Comparison of ENCODE assay signal across 16 cellular contexts in the genomic region with DNA sequence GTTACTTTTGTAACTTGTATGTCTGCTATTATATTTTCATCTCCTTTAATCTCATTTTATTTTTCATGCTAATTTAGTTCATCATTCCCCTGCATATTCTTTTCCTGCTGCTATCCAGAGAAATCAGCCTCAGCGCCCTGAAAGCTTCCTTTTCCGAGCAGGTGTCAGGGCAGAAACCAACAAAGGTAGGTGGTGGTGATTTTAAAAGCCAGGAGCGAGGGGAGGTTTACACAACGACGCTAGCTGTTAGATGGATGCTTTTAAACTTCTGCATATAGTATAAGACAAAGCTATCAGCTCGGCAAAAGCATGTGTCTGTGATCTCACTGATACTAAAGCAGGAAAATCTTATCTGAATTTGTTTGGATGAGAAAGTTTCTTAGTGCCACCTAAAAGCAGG.
DNase-seq lines count a peak whose midpoint lies in the region; ATAC-seq, FAIRE-seq and TF ChIP-seq lines count a peak whose summit lies in the region.
"Had no signal": no experiment of that assay in that cellular context is flagged by ENCODE, and none has a peak within 500 bp of the region (broad histone marks: within the 10 kb centered on the region; RNA-seq: fewer than 3 reads in every experiment).

No MANE protein-coding gene starts in this region.

- POLR2A ChIA-PET in WTC11 (lab: Charles Lee) = no interaction called here

- H3K4ac ChIP-seq in mesendoderm (ENCODE audit: low read depth, low read length) = no peak overlapping the region

- TF ChIP-seq CTCF in WTC11 (IDR thresholded peaks at IDR 0.05) = no peak
- no peak for TF ChIP-seq CTCF in D721Med (IDR thresholded peaks at IDR 0.05; ENCODE audit: insufficient read depth, missing control alignments)

- FAIRE-seq in D721Med (lab: Jason Lieb, UNC) = no peak
- FAIRE-seq: GM12891, GM18507 had no signal

- H2BK15ac ChIP-seq in mesendoderm (replicated peaks; ENCODE audit: low read depth) = no peak overlapping the region

- H3K56ac ChIP-seq in mesendoderm (ENCODE audit: low read length) = no peak overlapping the region

- peaks cover 26% of the 10 kb centered on the region for H3K36me3 Mint-ChIP-seq in WTC11

- H3K27ac ChIP-seq in HUES48 (ENCODE audit: low read depth, low read length) (peak overlapping the region; percentile 11), iPS-20b (ENCODE audit: low read length) (no peak overlapping the region), mesendoderm (ENCODE audit: low read depth, low read length) (no peak overlapping the region)

- no peak overlapping the region for H3K4me2 ChIP-seq in mesendoderm (ENCODE audit: low read length)

- no peaks in the 10 kb centered on the region for H3K9me3 Mint-ChIP-seq in WTC11
- H3K9me3 Mint-ChIP-seq: CD4-positive, alpha-beta memory T cell had no signal

- H2AK5ac ChIP-seq in mesendoderm (ENCODE audit: low read length) = no peak overlapping the region

- H4K5ac ChIP-seq in mesendoderm (ENCODE audit: low read length) = no peak overlapping the region

- CTCF ChIA-PET in WTC11 (lab: Charles Lee) = interaction anchor here (0.8 to 0.9 kb wide), 2 partner anchors 11 to 63 kb away, joined by 3 read pairs; no protein-coding TSS in a partner anchor

- no peak overlapping the region for H3K18ac ChIP-seq in mesendoderm (ENCODE audit: low read length)

- no peak overlapping the region for H3K23ac ChIP-seq in mesendoderm (ENCODE audit: low read length)

- H3K4me1 Mint-ChIP-seq in WTC11 = peaks cover 40% of the 10 kb centered on the region

- H3K4me3 Mint-ChIP-seq in WTC11 = no peak overlapping the region
- H3K4me3 Mint-ChIP-seq: CD4-positive, alpha-beta memory T cell had no signal

- peak overlapping the region; percentile 94 for H3K27ac Mint-ChIP-seq in WTC11
- H3K27ac Mint-ChIP-seq: CD4-positive, alpha-beta memory T cell had no signal

- H3K79me1 ChIP-seq in mesendoderm (ENCODE audit: low read length) = no peaks in the 10 kb centered on the region

- H3K27me3 ChIP-seq in HUES48 (ENCODE audit: control insufficient read depth, insufficient read depth, low read length) (no peaks in the 10 kb centered on the region), iPS-20b (ENCODE audit: insufficient read depth, low read length) (no peaks in the 10 kb centered on the region), mesendoderm (ENCODE audit: insufficient read depth, low read length, poor library complexity) (no peaks in the 10 kb centered on the region)

- H2BK5ac ChIP-seq in mesendoderm (ENCODE audit: low read length) = no peak overlapping the region

- ATAC-seq in WTC11 = peak; percentile 53

- H4K8ac ChIP-seq in mesendoderm (ENCODE audit: low read depth, low read length) = no peak overlapping the region

- H3K9me3 ChIP-seq in HUES48 (ENCODE audit: control insufficient read depth, insufficient read depth, low read length) (no peaks in the 10 kb centered on the region), iPS-20b (ENCODE audit: insufficient read depth, low read depth, low read length) (no peaks in the 10 kb centered on the region)
- H3K9me3 ChIP-seq: Caco-2 had no signal

- H3K79me2 ChIP-seq in mesendoderm (ENCODE audit: control insufficient read depth, insufficient read depth, low read length) = no peaks in the 10 kb centered on the region

- DNase-seq in WTC11 (ENCODE audit: low spot score) = no peak
- no peak for DNase-seq in D721Med (ENCODE audit: insufficient read length, low spot score)
- no peak for DNase-seq in SKM-1 (lab: John Stamatoyannopoulos, UW; ENCODE audit: unreplicated experiment)
- DNase-seq in mesendoderm = no peak
- DNase-seq: C1 segment of cervical spinal cord; Caco-2; CD4-positive, alpha-beta memory T cell; DMS 273 treated with DMSO at 0.1 percent for 48 hours; DMS79 treated with DMSO at 0.1 percent for 48 hours; GF-D8; GOT3; HCEC 1CT had no signal

- H3K4me3 ChIP-seq in HUES48 (ENCODE audit: low read depth, low read length) (no peak overlapping the region), iPS-20b (ENCODE audit: low read length) (no peak overlapping the region), mesendoderm (ENCODE audit: low read length) (no peak overlapping the region)

- no peak overlapping the region for H2BK120ac ChIP-seq in mesendoderm (ENCODE audit: low read depth, low read length)

- no CpG with 5 or more reads among the region's 6 CpGs for WGBS in mesendoderm (ENCODE audit: extremely low coverage, insufficient coverage, low lambda C conversion rate)

- H3K36me3 ChIP-seq in HUES48 (ENCODE audit: control insufficient read depth, insufficient read depth, low read length) = peaks cover 28% of the 10 kb centered on the region
- peaks cover 16% of the 10 kb centered on the region for H3K36me3 ChIP-seq in iPS-20b (ENCODE audit: insufficient read depth, low read depth, low read length)
- peaks cover 2% of the 10 kb centered on the region for H3K36me3 ChIP-seq in mesendoderm (ENCODE audit: control insufficient read depth, insufficient read depth, low read length)

- H3K27me3 Mint-ChIP-seq in WTC11 (ENCODE audit: low read depth) = no peaks in the 10 kb centered on the region
- H3K27me3 Mint-ChIP-seq: CD4-positive, alpha-beta memory T cell had no signal

- H3K4me1 ChIP-seq in HUES48 (ENCODE audit: control insufficient read depth, insufficient read depth, low read length) (peaks cover 13% of the 10 kb centered on the region), iPS-20b (ENCODE audit: insufficient read depth, low read length) (peaks cover 12% of the 10 kb centered on the region), mesendoderm (ENCODE audit: control insufficient read depth, low read depth, low read length) (no peaks in the 10 kb centered on the region)
- H3K4me1 ChIP-seq: Caco-2 had no signal

- H3K9ac ChIP-seq in HUES48 (ENCODE audit: low read depth, low read length) (no peak overlapping the region), iPS-20b (ENCODE audit: low read depth, low read length) (0 out of 2 replicates have a peak overlapping the region, but pooled peaks have one; percentile 4), mesendoderm (ENCODE audit: low read length) (no peak overlapping the region)

TF ChIP-seq in WTC11, 78 proteins besides CTCF, POLR2A, EP300 and RAD21:
- TF ChIP-seq USF1 (CRISPR knock-in tag; IDR thresholded peaks at IDR 0.05) (no peak), ZNF219 (CRISPR knock-in tag; IDR thresholded peaks at IDR 0.05; ENCODE audit: borderline replicate concordance) (no peak), CREM (CRISPR knock-in tag; IDR thresholded peaks at IDR 0.05) (no peak), NFYB (CRISPR knock-in tag; conservative IDR thresholded peaks at IDR 0.05; ENCODE audit: low read depth) (no peak), ZNF671 (CRISPR knock-in tag; IDR thresholded peaks at IDR 0.05) (no peak), MYBL2 (CRISPR knock-in tag; IDR thresholded peaks at IDR 0.05) (no peak)
- TF ChIP-seq, protein P1, sequence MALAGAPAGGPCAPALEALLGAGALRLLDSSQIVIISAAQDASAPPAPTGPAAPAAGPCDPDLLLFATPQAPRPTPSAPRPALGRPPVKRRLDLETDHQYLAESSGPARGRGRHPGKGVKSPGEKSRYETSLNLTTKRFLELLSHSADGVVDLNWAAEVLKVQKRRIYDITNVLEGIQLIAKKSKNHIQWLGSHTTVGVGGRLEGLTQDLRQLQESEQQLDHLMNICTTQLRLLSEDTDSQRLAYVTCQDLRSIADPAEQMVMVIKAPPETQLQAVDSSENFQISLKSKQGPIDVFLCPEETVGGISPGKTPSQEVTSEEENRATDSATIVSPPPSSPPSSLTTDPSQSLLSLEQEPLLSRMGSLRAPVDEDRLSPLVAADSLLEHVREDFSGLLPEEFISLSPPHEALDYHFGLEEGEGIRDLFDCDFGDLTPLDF (CRISPR knock-in tag; IDR thresholded peaks at IDR 0.05) = no peak
- TF ChIP-seq, protein P2, sequence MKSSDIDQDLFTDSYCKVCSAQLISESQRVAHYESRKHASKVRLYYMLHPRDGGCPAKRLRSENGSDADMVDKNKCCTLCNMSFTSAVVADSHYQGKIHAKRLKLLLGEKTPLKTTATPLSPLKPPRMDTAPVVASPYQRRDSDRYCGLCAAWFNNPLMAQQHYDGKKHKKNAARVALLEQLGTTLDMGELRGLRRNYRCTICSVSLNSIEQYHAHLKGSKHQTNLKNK (CRISPR knock-in tag; IDR thresholded peaks at IDR 0.05) = no peak
